ENCODE assay signal across 10 cellular contexts in the genomic region with DNA sequence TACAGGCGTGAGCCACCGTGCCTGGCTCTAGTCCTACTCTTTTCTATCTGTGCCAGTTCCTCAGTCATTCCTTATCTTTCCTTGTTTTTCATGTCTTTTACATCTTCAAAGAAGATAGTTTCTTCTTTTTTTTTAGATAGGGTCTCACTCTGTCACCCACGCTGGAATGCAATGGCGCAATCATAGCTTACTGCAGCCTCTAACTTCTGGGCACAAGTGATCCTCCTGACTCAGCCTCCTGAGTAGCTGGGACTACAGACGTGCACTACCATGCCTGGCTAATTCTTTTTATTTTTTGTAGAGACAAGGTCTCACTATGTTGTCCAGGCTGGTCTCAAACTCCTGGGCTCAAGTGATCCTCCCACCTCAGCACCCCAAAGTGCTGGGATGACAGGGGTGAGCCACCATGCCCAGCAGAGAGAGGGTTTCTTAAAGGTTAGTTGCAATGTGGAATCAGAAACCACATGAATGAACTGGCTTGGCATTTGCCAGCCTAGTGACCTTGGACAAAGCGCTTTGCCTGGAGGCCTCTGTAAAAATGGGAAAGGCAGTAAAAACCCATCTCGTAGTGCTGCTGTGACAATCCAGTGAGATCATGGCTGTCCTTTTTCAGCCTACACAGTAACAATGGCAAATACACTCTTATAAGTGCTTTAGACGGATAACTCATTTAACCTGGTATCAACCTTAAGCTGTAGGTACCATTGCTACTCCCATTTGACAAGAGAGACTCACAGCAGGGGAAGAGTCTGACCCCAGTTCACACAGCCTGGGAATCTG. TPM values are rescaled to one million over a fixed set of nuclear protein-coding genes. Genes with fewer than 3 reads are reported as not detected.
"Had no signal": no experiment of that assay in that cellular context is flagged by ENCODE, and none has a peak within 500 bp of the region (broad histone marks: within the 10 kb centered on the region; RNA-seq: fewer than 3 reads in every experiment).

No MANE protein-coding gene starts in this region.

- FAIRE-seq: H54, HTR-8/SVneo, K562 had no signal

- H3K4me3 ChIP-seq: GM23248, K562 had no signal

- DNase-seq: GM23248, GOT3, H9, HCEC 1CT, HFFc6, KG1 had no signal

- ATAC-seq: K562 had no signal

- H3K9ac ChIP-seq: GM23248 had no signal

- H2AFZ ChIP-seq: GM23248 had no signal

- H3K27ac ChIP-seq: GM23248 had no signal

RNA-seq across cellular contexts. Expression of gene ACP7, which starts 3.9 kb away (rescaled TPM):
- total RNA-seq: GM23248, HFFc6, HT-29, K562 had no signal
- polyA plus RNA-seq: K562 had no signal

RNA-seq across cellular contexts. Expression of gene FBXO27, which starts 55.7 kb away (rescaled TPM):
- total RNA-seq: HT-29 had no signal
